In genomic region chr15:30225233-30225891, GRCh38 we compare ENCODE assay signal across 7 cellular contexts.
DNase-seq lines count a peak whose midpoint lies in the region; FAIRE-seq and TF ChIP-seq lines count a peak whose summit lies in the region.
"Not testable (repeated sequence)": the region's sequence is repeated elsewhere in the genome, so short reads cannot be mapped to it uniquely, and the experiment has no call there.

No MANE protein-coding gene starts in this region.

- H3K4me1 ChIP-seq in H9 (ENCODE audit: insufficient read depth, low read length); endothelial cell of umbilical vein (ENCODE audit: control insufficient read depth, extremely low read depth, insufficient read depth, low read length); hepatocyte (ENCODE audit: insufficient read depth); kidney (ENCODE audit: control insufficient read depth in 1 of 2, insufficient read depth in 1 of 2, low read depth in 1 of 2, low read length in 2 of 2); neural progenitor cell; smooth muscle cell (ENCODE audit: low read depth): not testable (repeated sequence)

- not testable (repeated sequence) for H3K36me3 ChIP-seq in endothelial cell of umbilical vein (ENCODE audit: control insufficient read depth in 2 of 2, extremely low read depth in 1 of 2, insufficient read depth in 2 of 2, low read length in 2 of 2); hepatocyte (replicated peaks; ENCODE audit: insufficient read depth, low read depth); kidney (ENCODE audit: control insufficient read depth in 1 of 2, insufficient read depth in 2 of 2, low read length in 2 of 2); neural progenitor cell; smooth muscle cell (ENCODE audit: low read depth)

- H3K9ac ChIP-seq in H9 (ENCODE audit: extremely low read depth, insufficient read length, low read length); endothelial cell of umbilical vein (replicated peaks; ENCODE audit: extremely low read depth, insufficient read depth, low read length); kidney (ENCODE audit: low read length in 2 of 2); neural progenitor cell; smooth muscle cell (ENCODE audit: low read depth): not testable (repeated sequence)

- not testable (repeated sequence) for H4K91ac ChIP-seq in H9 (ENCODE audit: insufficient read length, low read depth, low read length)

- H3K9me3 Mint-ChIP-seq in H9; chondrocyte (ENCODE audit: low read depth); neural progenitor cell: not testable (repeated sequence)

- H3K27ac Mint-ChIP-seq in H9; chondrocyte (ENCODE audit: unreplicated experiment); neural progenitor cell: not testable (repeated sequence)

- peak; percentile 25 for DNase-seq in H9
- DNase-seq in chondrocyte (ENCODE audit: low spot score) = peak; percentile 39
- DNase-seq in endothelial cell of umbilical vein (ENCODE audit: low read depth, low spot score); neural progenitor cell (ENCODE audit: low spot score); smooth muscle cell (lab: John Stamatoyannopoulos, UW; ENCODE audit: unreplicated experiment): not testable (repeated sequence)
- peak; percentile 0 for DNase-seq in hepatocyte (ENCODE audit: low spot score)
- DNase-seq in kidney = peak; percentile 7

- TF ChIP-seq CTCF in H9 (conservative IDR thresholded peaks at IDR 0.05); chondrocyte (IDR thresholded peaks at IDR 0.05); endothelial cell of umbilical vein (IDR thresholded peaks at IDR 0.05; ENCODE audit: extremely low read depth in 1 of 2, insufficient read depth in 1 of 2, low read depth in 1 of 2, low read length in 2 of 2); hepatocyte (IDR thresholded peaks at IDR 0.05; ENCODE audit: poor library complexity); kidney (IDR thresholded peaks at IDR 0.05; ENCODE audit: borderline replicate concordance, extremely low read depth, insufficient read depth); neural progenitor cell (IDR thresholded peaks at IDR 0.05); smooth muscle cell (IDR thresholded peaks at IDR 0.05; ENCODE audit: borderline replicate concordance, insufficient read depth, poor library complexity, severe bottlenecking): not testable (repeated sequence)

- H3F3A ChIP-seq in neural progenitor cell (ENCODE audit: low read depth); smooth muscle cell (ENCODE audit: low read depth): not testable (repeated sequence)

- H3T11ph ChIP-seq in H9 (ENCODE audit: low read length) = not testable (repeated sequence)

- not testable (repeated sequence) for H2BK120ac ChIP-seq in H9 (ENCODE audit: low read depth, low read length, poor library complexity, severe bottlenecking)

- TF ChIP-seq POLR2A in endothelial cell of umbilical vein (IDR thresholded peaks at IDR 0.05; ENCODE audit: low read depth, low read length) = not testable (repeated sequence)

- H3K4me3 Mint-ChIP-seq in H9; chondrocyte (ENCODE audit: unreplicated experiment); neural progenitor cell: not testable (repeated sequence)

- no CpG with 5 or more reads among the region's 77 CpGs for WGBS in H9 (ENCODE audit: extremely low coverage, insufficient read length, low lambda C conversion rate)
- WGBS in hepatocyte (ENCODE audit: low lambda C conversion rate, missing lambda C conversion rate) = 14% methylated on average over 16 of the region's 77 CpGs
- 3% methylated on average over 19 of the region's 77 CpGs for WGBS in smooth muscle cell (ENCODE audit: low lambda C conversion rate)

- not testable (repeated sequence) for H3K79me1 ChIP-seq in H9 (ENCODE audit: insufficient read depth, low read depth, low read length, poor library complexity, severe bottlenecking)

- H3K27me3 ChIP-seq in H9 (ENCODE audit: insufficient read depth, low read length); endothelial cell of umbilical vein (ENCODE audit: control insufficient read depth in 2 of 2, insufficient read depth in 2 of 2, low read length in 2 of 2); hepatocyte; smooth muscle cell (ENCODE audit: low read depth): not testable (repeated sequence)
- H3K27me3 ChIP-seq in neural progenitor cell = peaks cover 32% of the 10 kb centered on the region

- intact Hi-C loops in endothelial cell of umbilical vein (cut with micrococcal nuclease); kidney (cut with DNase I): not testable (repeated sequence)

- not testable (repeated sequence) for H3K4me2 ChIP-seq in H9 (ENCODE audit: insufficient read depth, insufficient read length, low read length); endothelial cell of umbilical vein (ENCODE audit: insufficient read depth, low read length)
- H3K4me2 ChIP-seq in hepatocyte (peak overlapping the region; percentile 57), neural progenitor cell (peak overlapping the region; percentile 65), smooth muscle cell (peak overlapping the region; percentile 59)

- H3K27me3 Mint-ChIP-seq in H9 (ENCODE audit: low read depth) = peaks cover 11% of the 10 kb centered on the region
- H3K27me3 Mint-ChIP-seq in chondrocyte (ENCODE audit: low read depth); neural progenitor cell (ENCODE audit: insufficient read depth, low read depth): not testable (repeated sequence)

- not testable (repeated sequence) for H3K79me2 ChIP-seq in H9 (ENCODE audit: insufficient read depth, low read length); endothelial cell of umbilical vein (ENCODE audit: control insufficient read depth, insufficient read depth, low read length); hepatocyte; neural progenitor cell (ENCODE audit: low read depth); smooth muscle cell (ENCODE audit: low read depth)

- dilution Hi-C loops in endothelial cell of umbilical vein (cut with MboI; ENCODE audit: extremely low pct_ligation_motif_present, low sequenced_read_pairs) = not testable (repeated sequence)

- not testable (repeated sequence) for H3K14ac ChIP-seq in H9 (ENCODE audit: insufficient read depth, low read length)

- not testable (repeated sequence) for H3K9me1 ChIP-seq in endothelial cell of umbilical vein (replicated peaks; ENCODE audit: control insufficient read depth, extremely low read depth, insufficient read depth, low read length)

- not testable (repeated sequence) for H3K4me3 ChIP-seq in endothelial cell of umbilical vein (replicated peaks in 1 of 3; ENCODE audit: insufficient read depth in 1 of 3, low read depth in 1 of 3, low read length in 3 of 3); hepatocyte; kidney (ENCODE audit: low read length in 2 of 2); smooth muscle cell
- H3K4me3 ChIP-seq in neural progenitor cell = peak overlapping the region; percentile 17

- H2AFZ ChIP-seq in H9 (ENCODE audit: low read length); endothelial cell of umbilical vein (ENCODE audit: low read depth, low read length); hepatocyte; neural progenitor cell (replicated peaks); smooth muscle cell (ENCODE audit: low read depth): not testable (repeated sequence)

- H4K8ac ChIP-seq in H9 (replicated peaks; ENCODE audit: insufficient read length, low read depth, low read length) = not testable (repeated sequence)

- H3K27ac ChIP-seq in H9 (ENCODE audit: insufficient read length, low read depth, low read length); endothelial cell of umbilical vein (ENCODE audit: insufficient read depth, low read depth, low read length); hepatocyte; kidney (ENCODE audit: low read depth in 2 of 2, low read length in 2 of 2); neural progenitor cell; smooth muscle cell (ENCODE audit: low read depth): not testable (repeated sequence)

- not testable (repeated sequence) for H4K5ac ChIP-seq in H9 (ENCODE audit: insufficient read length, low read depth, low read length)

- H3K56ac ChIP-seq in H9 (ENCODE audit: insufficient read length, low read depth, low read length) = not testable (repeated sequence)

- H3K9me2 ChIP-seq in hepatocyte (replicated peaks; ENCODE audit: insufficient read depth) = not testable (repeated sequence)

- H3K18ac ChIP-seq in H9 (ENCODE audit: insufficient read length, low read depth, low read length) = not testable (repeated sequence)

- BruUV-seq in endothelial cell of umbilical vein (replicated peaks; lab: Mats Ljungman, UMichigan) = not testable (repeated sequence)

- POLR2A ChIA-PET in endothelial cell of umbilical vein (lab: Charles Lee) = not testable (repeated sequence)

- FAIRE-seq in endothelial cell of umbilical vein (lab: Jason Lieb, UNC); kidney (lab: Jason Lieb, UNC): not testable (repeated sequence)

- not testable (repeated sequence) for H2BK12ac ChIP-seq in H9 (ENCODE audit: insufficient read length, low read depth, low read length)

- not testable (repeated sequence) for H3K23me2 ChIP-seq in H9 (ENCODE audit: insufficient read length, low read depth, low read length, poor library complexity, severe bottlenecking)

- H4K20me1 ChIP-seq in H9 (ENCODE audit: control insufficient read depth, insufficient read depth, insufficient read length); endothelial cell of umbilical vein (replicated peaks; ENCODE audit: control insufficient read depth, extremely low read depth, insufficient read depth, low read length); hepatocyte (ENCODE audit: insufficient read depth, poor library complexity, severe bottlenecking); neural progenitor cell (ENCODE audit: low read depth); smooth muscle cell (ENCODE audit: low read depth): not testable (repeated sequence)

- H3K23ac ChIP-seq in H9 (ENCODE audit: insufficient read length, low read depth, low read length) = not testable (repeated sequence)

- H2BK20ac ChIP-seq in H9 (ENCODE audit: low read depth, low read length, poor library complexity, severe bottlenecking) = not testable (repeated sequence)

- not testable (repeated sequence) for H3K4me1 Mint-ChIP-seq in H9; chondrocyte (ENCODE audit: low read depth); neural progenitor cell

- not testable (repeated sequence) for H3K36me3 Mint-ChIP-seq in H9 (ENCODE audit: insufficient read depth in 1 of 3, low read depth in 3 of 3); chondrocyte (ENCODE audit: low read depth); neural progenitor cell

- not testable (repeated sequence) for H2AK5ac ChIP-seq in H9 (ENCODE audit: insufficient read length, low read length)

- H2BK5ac ChIP-seq in H9 (ENCODE audit: insufficient read length, low read length) = not testable (repeated sequence)

- H3K9me3 ChIP-seq in H9 (ENCODE audit: control insufficient read depth, low read depth, low read length); endothelial cell of umbilical vein (replicated peaks; ENCODE audit: control insufficient read depth, insufficient read depth, low read length); hepatocyte (ENCODE audit: low read depth); kidney (ENCODE audit: control insufficient read depth in 1 of 2, low read length in 2 of 2); neural progenitor cell (ENCODE audit: low read depth); smooth muscle cell (replicated peaks; ENCODE audit: low read depth): not testable (repeated sequence)

- H3K4ac ChIP-seq in H9 (ENCODE audit: low read depth, low read length) = not testable (repeated sequence)

- CTCF ChIA-PET in endothelial cell of umbilical vein (lab: Charles Lee) = not testable (repeated sequence)

- not testable (repeated sequence) for H2BK15ac ChIP-seq in H9 (ENCODE audit: low read depth, low read length)
